In genomic region chr9:109520475-109521132, GRCh38 we compare ENCODE assay signal across 8 cellular contexts. TPM values are rescaled to one million over a fixed set of nuclear protein-coding genes. Genes with fewer than 3 reads are reported as not detected.
DNase-seq lines count a peak whose midpoint lies in the region; ATAC-seq, FAIRE-seq and TF ChIP-seq lines count a peak whose summit lies in the region.

No MANE protein-coding gene starts in this region.

- H3K4me1 Mint-ChIP-seq in activated CD8-positive, alpha-beta T cell treated with anti-CD3 and anti-CD28 coated beads for 36 hours (ENCODE audit: low read depth): no peaks in the 10 kb centered on the region

- intact Hi-C loops in activated CD8-positive, alpha-beta T cell treated with anti-CD3 and anti-CD28 coated beads for 36 hours (cut with micrococcal nuclease): no loop called here
- intact Hi-C loops in pancreas (cut with DNase I): no loop called here

- peak; percentile 92 for FAIRE-seq in GM19239 (lab: Jason Lieb, UNC)
- FAIRE-seq in pancreas (lab: Jason Lieb, UNC): no peak

- no peaks in the 10 kb centered on the region for H3K36me3 ChIP-seq in pancreas

- no peak overlapping the region for H3K27ac ChIP-seq in pancreas

- POLR2A ChIA-PET in activated CD8-positive, alpha-beta T cell treated with anti-CD3 and anti-CD28 coated beads for 36 hours (lab: Charles Lee): no interaction called here

- CTCF ChIA-PET in activated CD8-positive, alpha-beta T cell treated with anti-CD3 and anti-CD28 coated beads for 36 hours (lab: Charles Lee): interaction anchor here (0.8 to 1.0 kb wide), 2 partner anchors 63 to 110 kb away, joined by 3 read pairs; no protein-coding TSS in a partner anchor

- no peak overlapping the region for H3K4me3 Mint-ChIP-seq in activated CD8-positive, alpha-beta T cell treated with anti-CD3 and anti-CD28 coated beads for 36 hours

- H3K27ac Mint-ChIP-seq in activated CD8-positive, alpha-beta T cell treated with anti-CD3 and anti-CD28 coated beads for 36 hours: no peak overlapping the region

- H3K4me3 ChIP-seq in pancreas: no peak overlapping the region

- 9 to 10% methylated on average over 11 of the region's 11 CpGs for WGBS in pancreas, 2 donors

- H3K9me3 ChIP-seq in pancreas: no peaks in the 10 kb centered on the region

- peak; percentile 79 for TF ChIP-seq CTCF in activated CD8-positive, alpha-beta T cell treated with anti-CD3 and anti-CD28 coated beads for 36 hours (IDR thresholded peaks at IDR 0.05)
- TF ChIP-seq CTCF in pancreas (IDR thresholded peaks at IDR 0.05): peak; percentile 73 to 84 (median 83)

- H3K4me1 ChIP-seq in pancreas: peaks cover 6 to 14% (median 8%) of the 10 kb centered on the region in 3 donors

- DNase-seq in DMS153 (lab: John Stamatoyannopoulos, UW): peak; percentile 70
- DNase-seq in GM19239 (ENCODE audit: insufficient read length, low spot score): no peak
- peak; percentile 17 for DNase-seq in NCI-H226
- peak; percentile 63 for DNase-seq in activated CD8-positive, alpha-beta T cell treated with anti-CD3 and anti-CD28 coated beads for 36 hours
- DNase-seq in glomerular endothelial cell (ENCODE audit: extremely low read depth, low read depth, low spot score): peak; percentile 47
- DNase-seq in pancreas: peak; percentile 37 to 82 (median 61)
- DNase-seq in cortex of kidney (lab: John Stamatoyannopoulos, UW): no peak

- H3K36me3 Mint-ChIP-seq in activated CD8-positive, alpha-beta T cell treated with anti-CD3 and anti-CD28 coated beads for 36 hours (ENCODE audit: low read depth): no peaks in the 10 kb centered on the region

- H3K27me3 ChIP-seq in pancreas: no peaks in the 10 kb centered on the region

- H3K9me3 Mint-ChIP-seq in activated CD8-positive, alpha-beta T cell treated with anti-CD3 and anti-CD28 coated beads for 36 hours: no peaks in the 10 kb centered on the region

- peak; percentile 86 for ATAC-seq in HG03378 (IDR thresholded peaks at IDR 0.05; ENCODE audit: unreplicated experiment)
- peak; percentile 62 for ATAC-seq in activated CD8-positive, alpha-beta T cell treated with anti-CD3 and anti-CD28 coated beads for 36 hours
- peak; percentile 86 to 92 (median 92) for ATAC-seq in pancreas

- H3K27me3 Mint-ChIP-seq in activated CD8-positive, alpha-beta T cell treated with anti-CD3 and anti-CD28 coated beads for 36 hours: peaks cover 1% of the 10 kb centered on the region

RNA-seq across cellular contexts. Expression of gene PTPN3, which starts 22.5 kb away (rescaled TPM):
- total RNA-seq in activated CD8-positive, alpha-beta T cell treated with anti-CD3 and anti-CD28 coated beads for 36 hours: 1 to 10 TPM in 1 of 2 experiments, under 1 TPM in 1; 0.58 to 1.3 TPM
- 1.8 and 3.6 TPM in 2 replicates for total RNA-seq in glomerular endothelial cell
- 10 to 100 TPM; 12.5 to 14.5 (median 13.6) TPM for total RNA-seq in pancreas
- polyA plus RNA-seq in pancreas: 10 to 100 TPM in 1 of 2 donors, 1 to 10 TPM in 1; 8.0 to 16.6 TPM

Comparison
In these comparisons a context has a peak if more than half of its experiments do, and no peak if none do; other contexts are left out.
1. DNase-seq: peak in DMS153 (single experiment), NCI-H226 (single experiment), activated CD8-positive, alpha-beta T cell treated with anti-CD3 and anti-CD28 coated beads for 36 hours (single experiment), glomerular endothelial cell (single experiment) and pancreas (6 of 6); none in GM19239 (single experiment) and cortex of kidney (single experiment).
2. Peak in every context shown above with its lines, with median percentiles within 50 percentile points of each other: ATAC-seq.